8 cellular contexts compared by ENCODE assay signal in genomic region chr14:73785834-73786631, GRCh38.
DNase-seq lines count a peak whose midpoint lies in the region; ATAC-seq and TF ChIP-seq lines count a peak whose summit lies in the region.

No MANE protein-coding gene starts in this region.

- no peak for TF ChIP-seq CTCF in GM10266 (IDR thresholded peaks at IDR 0.05; ENCODE audit: control insufficient read depth, insufficient read depth, low read depth, missing control alignments)
- TF ChIP-seq CTCF in progenitor cell of endocrine pancreas (IDR thresholded peaks at IDR 0.05; ENCODE audit: unreplicated experiment): peak; percentile 42

- H3K4me1 Mint-ChIP-seq in progenitor cell of endocrine pancreas (ENCODE audit: low read depth): peaks cover 47% of the 10 kb centered on the region

- no peaks in the 10 kb centered on the region for H3K36me3 Mint-ChIP-seq in progenitor cell of endocrine pancreas (ENCODE audit: insufficient read depth)

- ATAC-seq in left ventricle myocardium superior (peak; percentile 70), HG03342 (IDR thresholded peaks at IDR 0.05; ENCODE audit: unreplicated experiment) (no peak)

- H3K4me3 Mint-ChIP-seq in progenitor cell of endocrine pancreas (ENCODE audit: low read depth): peak overlapping the region; percentile 81

- H3K27me3 Mint-ChIP-seq in progenitor cell of endocrine pancreas: no peaks in the 10 kb centered on the region

- peak overlapping the region; percentile 95 for H3K27ac Mint-ChIP-seq in progenitor cell of endocrine pancreas

- DNase-seq in GM10266 (ENCODE audit: extremely low spot score): peak; percentile 61
- DNase-seq in HUDEP-2 (lab: John Stamatoyannopoulos, UW; ENCODE audit: unreplicated experiment in 76 of 76): peak in 62 of 76 experiments; percentile 10 to 73 (median 52)
- peak; percentile 94 for DNase-seq in SW480 (ENCODE audit: low spot score)
- DNase-seq in amygdala (lab: John Stamatoyannopoulos, UW): peak in 44 of 56 donors; percentile 8 to 70 (median 39)
- DNase-seq in left ventricle myocardium superior: peak; percentile 79
- peak; percentile 38 for DNase-seq in progenitor cell of endocrine pancreas (ENCODE audit: low spot score, unreplicated experiment)
- DNase-seq in DMS79 (lab: John Stamatoyannopoulos, UW): no peak

- intact Hi-C loops in left ventricle myocardium superior (cut with micrococcal nuclease): no loop called here

- no peaks in the 10 kb centered on the region for H3K9me3 Mint-ChIP-seq in progenitor cell of endocrine pancreas (ENCODE audit: low read depth)
